1 cellular context compared by ENCODE assay signal in the genomic region with DNA sequence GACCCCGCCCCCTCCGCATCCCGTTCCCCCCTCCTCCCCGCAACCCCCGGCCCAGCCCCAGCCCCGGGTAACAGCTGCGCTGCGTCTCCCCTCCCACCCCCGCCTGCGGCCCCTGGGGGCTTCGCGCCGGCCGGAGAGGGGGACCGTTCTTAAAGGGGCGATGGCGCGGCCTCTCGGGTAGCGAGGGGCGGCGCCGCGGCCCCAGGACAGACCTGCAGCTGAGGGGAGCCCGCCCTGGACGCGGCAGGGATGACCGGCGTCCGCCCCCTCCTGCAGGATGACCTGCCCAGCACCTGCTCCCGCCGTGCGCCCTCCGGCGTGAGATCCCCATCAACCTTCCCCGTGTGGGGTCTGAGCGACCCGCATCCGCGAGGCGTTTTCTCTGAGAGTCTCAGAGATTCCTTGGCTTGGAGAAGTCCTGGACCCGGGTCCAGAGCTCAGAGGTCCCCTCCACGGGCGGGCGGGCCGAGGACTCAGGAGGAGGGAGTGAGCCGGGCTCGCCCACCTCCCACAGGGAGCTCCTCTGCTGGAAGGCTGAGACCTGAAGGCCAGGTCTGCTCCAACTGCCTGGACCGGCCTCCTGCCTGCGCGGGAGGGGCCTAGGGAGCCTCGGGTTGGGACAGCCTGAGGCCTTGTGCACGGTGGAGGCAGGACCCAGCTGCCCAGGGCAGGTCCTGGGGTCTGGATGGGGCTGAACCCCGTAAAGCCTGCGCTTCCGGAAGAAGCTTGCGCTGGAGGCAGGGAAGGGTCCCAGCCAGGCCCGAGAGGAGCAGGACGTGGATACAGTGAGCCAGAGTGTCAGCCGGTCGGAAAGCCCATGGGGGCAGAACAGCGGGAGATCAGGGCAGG.
TF ChIP-seq lines count a peak whose summit lies in the region.

No MANE protein-coding gene starts in this region.

TF ChIP-seq in neural cell, 6 proteins besides CTCF, POLR2A, EP300 and RAD21:
- TF ChIP-seq, protein P1, sequence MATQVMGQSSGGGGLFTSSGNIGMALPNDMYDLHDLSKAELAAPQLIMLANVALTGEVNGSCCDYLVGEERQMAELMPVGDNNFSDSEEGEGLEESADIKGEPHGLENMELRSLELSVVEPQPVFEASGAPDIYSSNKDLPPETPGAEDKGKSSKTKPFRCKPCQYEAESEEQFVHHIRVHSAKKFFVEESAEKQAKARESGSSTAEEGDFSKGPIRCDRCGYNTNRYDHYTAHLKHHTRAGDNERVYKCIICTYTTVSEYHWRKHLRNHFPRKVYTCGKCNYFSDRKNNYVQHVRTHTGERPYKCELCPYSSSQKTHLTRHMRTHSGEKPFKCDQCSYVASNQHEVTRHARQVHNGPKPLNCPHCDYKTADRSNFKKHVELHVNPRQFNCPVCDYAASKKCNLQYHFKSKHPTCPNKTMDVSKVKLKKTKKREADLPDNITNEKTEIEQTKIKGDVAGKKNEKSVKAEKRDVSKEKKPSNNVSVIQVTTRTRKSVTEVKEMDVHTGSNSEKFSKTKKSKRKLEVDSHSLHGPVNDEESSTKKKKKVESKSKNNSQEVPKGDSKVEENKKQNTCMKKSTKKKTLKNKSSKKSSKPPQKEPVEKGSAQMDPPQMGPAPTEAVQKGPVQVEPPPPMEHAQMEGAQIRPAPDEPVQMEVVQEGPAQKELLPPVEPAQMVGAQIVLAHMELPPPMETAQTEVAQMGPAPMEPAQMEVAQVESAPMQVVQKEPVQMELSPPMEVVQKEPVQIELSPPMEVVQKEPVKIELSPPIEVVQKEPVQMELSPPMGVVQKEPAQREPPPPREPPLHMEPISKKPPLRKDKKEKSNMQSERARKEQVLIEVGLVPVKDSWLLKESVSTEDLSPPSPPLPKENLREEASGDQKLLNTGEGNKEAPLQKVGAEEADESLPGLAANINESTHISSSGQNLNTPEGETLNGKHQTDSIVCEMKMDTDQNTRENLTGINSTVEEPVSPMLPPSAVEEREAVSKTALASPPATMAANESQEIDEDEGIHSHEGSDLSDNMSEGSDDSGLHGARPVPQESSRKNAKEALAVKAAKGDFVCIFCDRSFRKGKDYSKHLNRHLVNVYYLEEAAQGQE (IDR thresholded peaks at IDR 0.05; ENCODE audit: borderline replicate concordance), result no peak
- no peak for TF ChIP-seq SMC3 (conservative IDR thresholded peaks at IDR 0.05; ENCODE audit: poor library complexity)
- no peak for TF ChIP-seq POLR2AphosphoS5 (IDR thresholded peaks at IDR 0.05)
- no peak for TF ChIP-seq MXI1 (conservative IDR thresholded peaks at IDR 0.05; ENCODE audit: poor library complexity, severe bottlenecking)
- TF ChIP-seq TAF1 (IDR thresholded peaks at IDR 0.05; ENCODE audit: low read depth), result no peak
- TF ChIP-seq EZH2 (IDR thresholded peaks at IDR 0.05; ENCODE audit: borderline replicate concordance, insufficient read depth, low read length, poor library complexity, severe bottlenecking), result no peak
